24 cellular contexts compared by ENCODE assay signal in the genomic region with DNA sequence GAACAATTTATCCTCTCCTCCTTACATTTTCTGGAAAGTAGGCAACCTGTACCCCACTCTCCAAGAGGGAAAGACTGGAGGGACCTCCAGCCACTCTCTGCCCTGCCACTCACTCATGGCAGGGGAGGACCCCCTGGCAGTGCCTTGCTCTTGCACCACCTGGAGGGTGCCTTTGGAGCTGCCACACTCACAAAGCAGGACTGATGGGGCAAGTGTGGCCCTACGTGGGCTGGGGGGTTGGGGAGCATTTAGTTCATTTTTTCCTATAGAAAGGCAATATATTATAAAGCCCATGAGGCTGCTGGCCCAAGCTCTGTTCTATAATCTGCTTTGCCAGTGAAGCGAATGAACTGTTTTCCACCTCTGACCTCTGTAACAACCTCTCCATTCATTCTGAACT. TPM values are rescaled to one million over a fixed set of nuclear protein-coding genes. Genes with fewer than 3 reads are reported as not detected.
DNase-seq lines count a peak whose midpoint lies in the region; TF ChIP-seq lines count a peak whose summit lies in the region.
"Had no signal": no experiment of that assay in that cellular context is flagged by ENCODE, and none has a peak within 500 bp of the region (broad histone marks: within the 10 kb centered on the region; RNA-seq: fewer than 3 reads in every experiment).

No MANE protein-coding gene starts in this region.

- H3K9me3 ChIP-seq in mammary epithelial cell (replicated peaks; ENCODE audit: insufficient read depth, low read length): no peaks in the 10 kb centered on the region
- H3K9me3 ChIP-seq in Karpas-422 (ENCODE audit: low read length): no peaks in the 10 kb centered on the region
- no peaks in the 10 kb centered on the region for H3K9me3 ChIP-seq in smooth muscle cell (replicated peaks; ENCODE audit: low read depth)
- H3K9me3 ChIP-seq: pancreas, stomach had no signal

- H3K4me1 Mint-ChIP-seq in MCF 10A (ENCODE audit: insufficient read depth, unreplicated experiment): peaks cover 12% of the 10 kb centered on the region
- H3K4me1 Mint-ChIP-seq: activated CD4-positive, alpha-beta T cell treated with anti-CD3 and anti-CD28 coated beads for 36 hours had no signal

- H3K9ac ChIP-seq in mammary epithelial cell (ENCODE audit: insufficient read depth, low read length) (no peak overlapping the region), Karpas-422 (ENCODE audit: low read length) (no peak overlapping the region), smooth muscle cell (ENCODE audit: low read depth) (no peak overlapping the region)

- H3K79me2 ChIP-seq in mammary epithelial cell (ENCODE audit: insufficient read depth, low read length) (no peaks in the 10 kb centered on the region), Karpas-422 (ENCODE audit: low read length) (no peaks in the 10 kb centered on the region), smooth muscle cell (ENCODE audit: low read depth) (no peaks in the 10 kb centered on the region)

- H3K27me3 Mint-ChIP-seq in MCF 10A (ENCODE audit: insufficient read depth, unreplicated experiment): no peaks in the 10 kb centered on the region
- H3K27me3 Mint-ChIP-seq: activated CD4-positive, alpha-beta T cell treated with anti-CD3 and anti-CD28 coated beads for 36 hours; activated T-cell treated with anti-CD3 and anti-CD28 coated beads, Interleukin-2, amount 50 U/mL, for 24 hours; brain had no signal

- no peak overlapping the region for H3K4me3 Mint-ChIP-seq in MCF 10A (ENCODE audit: unreplicated experiment)
- H3K4me3 Mint-ChIP-seq: activated CD4-positive, alpha-beta T cell treated with anti-CD3 and anti-CD28 coated beads for 36 hours; activated T-cell treated with anti-CD3 and anti-CD28 coated beads, Interleukin-2, amount 50 U/mL, for 24 hours; brain; CD8-positive, alpha-beta T cell; effector memory CD8-positive, alpha-beta T cell; nephron progenitor cell had no signal

- peak overlapping the region; percentile 8 for H3K27ac Mint-ChIP-seq in MCF 10A (ENCODE audit: low read depth, unreplicated experiment)
- H3K27ac Mint-ChIP-seq: activated CD4-positive, alpha-beta T cell treated with anti-CD3 and anti-CD28 coated beads for 36 hours; activated T-cell treated with anti-CD3 and anti-CD28 coated beads, Interleukin-2, amount 50 U/mL, for 24 hours; CD8-positive, alpha-beta T cell; effector memory CD8-positive, alpha-beta T cell had no signal

- 100% methylated on average over 1 of the region's 2 CpGs for WGBS in mammary epithelial cell (ENCODE audit: low coverage, missing lambda C conversion rate)
- WGBS in urinary bladder: 82% methylated on average over 2 of the region's 2 CpGs
- 85% methylated on average over 2 of the region's 2 CpGs for WGBS in smooth muscle cell (ENCODE audit: low lambda C conversion rate)

- H3K36me3 ChIP-seq in mammary epithelial cell (ENCODE audit: insufficient read depth, low read length): no peaks in the 10 kb centered on the region
- no peaks in the 10 kb centered on the region for H3K36me3 ChIP-seq in Karpas-422 (ENCODE audit: insufficient read depth, low read length)
- H3K36me3 ChIP-seq in urinary bladder (ENCODE audit: insufficient read depth): no peaks in the 10 kb centered on the region
- no peaks in the 10 kb centered on the region for H3K36me3 ChIP-seq in smooth muscle cell (ENCODE audit: low read depth)
- H3K36me3 ChIP-seq: pancreas had no signal

- H3K27me3 ChIP-seq in mammary epithelial cell (ENCODE audit: insufficient read depth, low read length): no peaks in the 10 kb centered on the region
- H3K27me3 ChIP-seq in Karpas-422 (ENCODE audit: low read length): no peaks in the 10 kb centered on the region
- H3K27me3 ChIP-seq in smooth muscle cell (ENCODE audit: low read depth): no peaks in the 10 kb centered on the region
- H3K27me3 ChIP-seq: pancreas, stomach had no signal

- TF ChIP-seq CTCF in MCF 10A (IDR thresholded peaks at IDR 0.05; ENCODE audit: unreplicated experiment) (no peak), mammary epithelial cell (conservative IDR thresholded peaks at IDR 0.05 in 1 of 2, IDR thresholded peaks at IDR 0.05 in 1 of 2; ENCODE audit: extremely low read depth in 1 of 2, insufficient read depth in 1 of 2, low read depth in 1 of 2, low read length in 2 of 2) (no peak), epithelial cell of proximal tubule (conservative IDR thresholded peaks at IDR 0.05; ENCODE audit: low read depth, low read length) (peak; percentile 8), smooth muscle cell (IDR thresholded peaks at IDR 0.05; ENCODE audit: borderline replicate concordance, insufficient read depth, poor library complexity, severe bottlenecking) (no peak)

- dilution Hi-C loops in mammary epithelial cell (cut with HindIII; ENCODE audit: low sequenced_read_pairs): no loop called here

- H3K27ac ChIP-seq in mammary epithelial cell (ENCODE audit: insufficient read depth, low read depth, low read length) (no peak overlapping the region), Karpas-422 (ENCODE audit: low read length) (no peak overlapping the region), urinary bladder (ENCODE audit: low read depth) (peak overlapping the region; percentile 12), smooth muscle cell (ENCODE audit: low read depth) (no peak overlapping the region)
- H3K27ac ChIP-seq: HL-60, pancreas had no signal

- H3K4me1 ChIP-seq in mammary epithelial cell (ENCODE audit: insufficient read depth, low read length) (peaks cover 8% of the 10 kb centered on the region), Karpas-422 (ENCODE audit: low read length) (no peaks in the 10 kb centered on the region), urinary bladder (ENCODE audit: insufficient read depth) (no peaks in the 10 kb centered on the region), smooth muscle cell (ENCODE audit: low read depth) (no peaks in the 10 kb centered on the region)

- in situ Hi-C loops in mammary epithelial cell (cut with MboI; ENCODE audit: low sequenced_read_pairs in 2 of 2): loop anchor here in 1 of 2 donors (25.0 kb wide), 1 partner anchor 226 kb away; no protein-coding TSS in a partner anchor

- no TSS peak for BruUV-seq in MCF 10A (replicated peaks; lab: Mats Ljungman, UMichigan)
- BruUV-seq in mammary epithelial cell (replicated peaks; lab: Mats Ljungman, UMichigan): no TSS peak

- POLR2A ChIA-PET in MCF 10A (lab: Yijun Ruan, JAX): no interaction called here

- H3K9me3 Mint-ChIP-seq in MCF 10A (ENCODE audit: unreplicated experiment): no peaks in the 10 kb centered on the region
- H3K9me3 Mint-ChIP-seq: activated T-cell treated with anti-CD3 and anti-CD28 coated beads, Interleukin-2, amount 50 U/mL, for 24 hours; brain; CD8-positive, alpha-beta T cell; effector memory CD8-positive, alpha-beta T cell; nephron progenitor cell had no signal

- H4K20me1 ChIP-seq in mammary epithelial cell (ENCODE audit: insufficient read depth, low read length) (no peaks in the 10 kb centered on the region), Karpas-422 (ENCODE audit: insufficient read depth, low read depth, low read length) (no peaks in the 10 kb centered on the region), smooth muscle cell (ENCODE audit: low read depth) (no peaks in the 10 kb centered on the region)

- H3K4me3 ChIP-seq in mammary epithelial cell (replicated peaks in 1 of 3; ENCODE audit: insufficient read depth in 1 of 3, low read depth in 2 of 3, low read length in 3 of 3) (no peak overlapping the region), Karpas-422 (ENCODE audit: low read length) (no peak overlapping the region), epithelial cell of proximal tubule (ENCODE audit: low read depth, low read length) (no peak overlapping the region), urinary bladder (ENCODE audit: low read depth, low read length) (no peak overlapping the region), smooth muscle cell (no peak overlapping the region)
- H3K4me3 ChIP-seq: pancreas, stomach had no signal

- H3K4me2 ChIP-seq in mammary epithelial cell (ENCODE audit: insufficient read depth, low read depth, low read length) (no peak overlapping the region), Karpas-422 (ENCODE audit: low read depth, low read length, poor library complexity, severe bottlenecking) (no peak overlapping the region), smooth muscle cell (no peak overlapping the region)

- DNase-seq in MCF 10A (ENCODE audit: unreplicated experiment) (no peak), mammary epithelial cell (no peak), Karpas-422 (peak; percentile 44), epithelial cell of proximal tubule (ENCODE audit: low read depth) (no peak), NCI-H82 (lab: John Stamatoyannopoulos, UW) (no peak), smooth muscle cell (lab: John Stamatoyannopoulos, UW; ENCODE audit: unreplicated experiment) (no peak)
- no peak for DNase-seq in stimulated activated CD4-positive, alpha-beta T cell treated with anti-CD3 and anti-CD28 coated beads, Interleukin-4, amount 100 ng/mL, for 1 hour
- DNase-seq: activated CD4-positive, alpha-beta T cell treated with anti-CD3 and anti-CD28 coated beads for 36 hours; activated gamma-delta T cell treated with Interleukin-2 at 50 U/mL for 16 hours; activated T-cell treated with anti-CD3 and anti-CD28 coated beads, Interleukin-2, amount 50 U/mL, for 24 hours; DMS 273 treated with DMSO at 0.1 percent for 48 hours; effector memory CD8-positive, alpha-beta T cell; islet precursor cell; NCI-H2081; nephron progenitor cell; NK-92 treated with Interleukin-12 subunit alpha and Interleukin-12 subunit beta, amount 100 ng/mL, for 24 hours; pancreas; stomach; T-helper 1 cell; trophoblast cell had no signal

- H2AFZ ChIP-seq in mammary epithelial cell (ENCODE audit: low read depth, low read length) (no peak overlapping the region), Karpas-422 (ENCODE audit: low read length) (no peak overlapping the region), smooth muscle cell (ENCODE audit: low read depth) (no peak overlapping the region)

- H3F3A ChIP-seq in smooth muscle cell (ENCODE audit: low read depth): no peaks in the 10 kb centered on the region

- intact Hi-C loops in MCF 10A (cut with micrococcal nuclease): no loop called here
- intact Hi-C loops in mammary epithelial cell (cut with micrococcal nuclease): loop anchor here (10.0 kb wide), 2 partner anchors 152 to 482 kb away; a partner anchor contains a TSS

- CTCF ChIA-PET in MCF 10A (lab: Yijun Ruan, JAX) (interaction anchor here (1.3 to 6.5 kb wide), 9 partner anchors 15 to 60 kb away, joined by 3 to 64 read pairs (median 6); no protein-coding TSS in a partner anchor), mammary epithelial cell (lab: Charles Lee; ENCODE audit: low non-redundant PET) (interaction anchor here (1.1 kb wide), 1 partner anchor 149 kb away, joined by 3 read pairs; no protein-coding TSS in a partner anchor)

- H3K36me3 Mint-ChIP-seq in MCF 10A (ENCODE audit: insufficient read depth, unreplicated experiment): peaks cover 16% of the 10 kb centered on the region
- H3K36me3 Mint-ChIP-seq: CD8-positive, alpha-beta T cell had no signal

- no peaks in the 10 kb centered on the region for H3K9me2 ChIP-seq in Karpas-422 (replicated peaks; ENCODE audit: insufficient read depth, low read length)

RNA-seq across cellular contexts. Expression of a gene that starts 50.3 kb away (rescaled TPM):
- total RNA-seq in MCF 10A (2022) (6.6 and 10.2 TPM in 2 replicates), mammary epithelial cell (10 to 100 TPM; 15.0 to 27.1 TPM), epithelial cell of proximal tubule (9.6 and 11.4 TPM in 2 replicates), urinary bladder (20.5 TPM), smooth muscle cell (9.7 and 9.9 TPM in 2 replicates)
- polyA plus RNA-seq in mammary epithelial cell (17.8 TPM), urinary bladder (13.6 TPM), smooth muscle cell (23.3 and 25.4 TPM in 2 replicates)
- 60.3 TPM for polyA minus RNA-seq in mammary epithelial cell
- 1.2 and 1.6 TPM in 2 replicates for total RNA-seq in Karpas-422 (2014; rRNA removed; shearing (Covaris generic); ENCODE audit: low replicate concordance)
- total RNA-seq: CD8-positive, alpha-beta T cell had no signal
